ENCODE assay signal across 8 cellular contexts in genomic region chr3:132721479-132722164, GRCh38. TPM values are rescaled to one million over a fixed set of nuclear protein-coding genes. Genes with fewer than 3 reads are reported as not detected.
DNase-seq lines count a peak whose midpoint lies in the region; ATAC-seq and TF ChIP-seq lines count a peak whose summit lies in the region.

No MANE protein-coding gene starts in this region.

- no peak for TF ChIP-seq CTCF in LNCaP clone FGC (IDR thresholded peaks at IDR 0.05; ENCODE audit: control insufficient read depth, extremely low read depth, insufficient read depth)

- peak; percentile 17 for ATAC-seq in GM19467 (IDR thresholded peaks at IDR 0.05; ENCODE audit: unreplicated experiment)
- no peak for ATAC-seq in GM18519 (IDR thresholded peaks at IDR 0.05; ENCODE audit: low FRiP score, unreplicated experiment)

- H3K4me1 ChIP-seq in endocrine pancreas (ENCODE audit: control insufficient read depth, insufficient read depth, low read length) (no peaks in the 10 kb centered on the region), mesodermal cell (ENCODE audit: control insufficient read depth, insufficient read depth, low read length, poor library complexity, severe bottlenecking) (peaks cover 3% of the 10 kb centered on the region)

- 4 to 6% methylated on average over 43 to 46 of the region's 47 CpGs for WGBS in mesodermal cell (ENCODE audit: insufficient coverage in 2 of 2), 2 experiments

- H3K4me3 ChIP-seq in LNCaP clone FGC (ENCODE audit: low read depth, low read length) = peak overlapping the region; percentile 75
- peak overlapping the region; percentile 47 for H3K4me3 ChIP-seq in endocrine pancreas (ENCODE audit: control insufficient read depth, insufficient read depth, low read length)
- H3K4me3 ChIP-seq in mesodermal cell (ENCODE audit: extremely low read depth, insufficient read depth, low read length, poor library complexity, severe bottlenecking) = peak overlapping the region; percentile 72

- peak overlapping the region; percentile 65 for H3K9ac ChIP-seq in endocrine pancreas (ENCODE audit: control insufficient read depth, insufficient read depth, low read length)

- peak overlapping the region; percentile 93 for H3K27ac ChIP-seq in mesodermal cell (ENCODE audit: low read depth, low read length, severe bottlenecking)
- H3K27ac ChIP-seq in temporal lobe (ENCODE audit: low read depth, low read length) = peak overlapping the region; percentile 87

- no peaks in the 10 kb centered on the region for H3K36me3 ChIP-seq in endocrine pancreas (ENCODE audit: control insufficient read depth, insufficient read depth, low read length)
- peaks cover 17% of the 10 kb centered on the region for H3K36me3 ChIP-seq in mesodermal cell (ENCODE audit: control insufficient read depth, insufficient read depth, low read length)

- H3K9me3 ChIP-seq in endocrine pancreas (ENCODE audit: control insufficient read depth, low read length) (no peaks in the 10 kb centered on the region), mesodermal cell (ENCODE audit: control insufficient read depth, low read length) (no peaks in the 10 kb centered on the region)

- DNase-seq in COLO829 (ENCODE audit: low spot score) = peak; percentile 36
- DNase-seq in LNCaP clone FGC (ENCODE audit: low read depth) = peak; percentile 42
- peak; percentile 71 for DNase-seq in UCSD-AML1 (lab: John Stamatoyannopoulos, UW; ENCODE audit: unreplicated experiment)

- no peaks in the 10 kb centered on the region for H3K27me3 ChIP-seq in endocrine pancreas (ENCODE audit: control insufficient read depth, insufficient read depth, low read length)

RNA-seq across cellular contexts. Expression of gene NPHP3, which starts 0.6 kb away (rescaled TPM):
- polyA plus RNA-seq in mesodermal cell (2013, experiment 1 of 2) = 34.6 TPM
- polyA plus RNA-seq in mesodermal cell (2013, experiment 2 of 2) = 35.9 TPM
- total RNA-seq in temporal lobe = 14.5 TPM
